Comparison of ENCODE assay signal across 1 cellular context in genomic region chr1:32716312-32717126, GRCh38.
TF ChIP-seq lines count a peak whose summit lies in the region.

No MANE protein-coding gene starts in this region.

TF ChIP-seq in HepG2, 621 proteins besides CTCF, POLR2A, EP300 and RAD21 (continued from another document):
- 0 out of 2 replicates have a peak, but pooled peaks have one; percentile 21 for TF ChIP-seq PPARG (CRISPR knock-in tag; conservative IDR thresholded peaks at IDR 0.05)
- no peak for TF ChIP-seq SIN3A (IDR thresholded peaks at IDR 0.05; ENCODE audit: borderline replicate concordance, low read depth, low read length)
- TF ChIP-seq FOXP4 (CRISPR knock-in tag; IDR thresholded peaks at IDR 0.05): 0 out of 2 replicates have a peak, but pooled peaks have one; percentile 28
- peak; percentile 73 for TF ChIP-seq PRDM10 (CRISPR knock-in tag; IDR thresholded peaks at IDR 0.05; ENCODE audit: low read depth)
